In genomic region chr6:37058084-37058586, GRCh38 we compare ENCODE assay signal across 1 cellular context.
TF ChIP-seq lines count a peak whose summit lies in the region.

No MANE protein-coding gene starts in this region.

TF ChIP-seq in H1, 55 proteins besides CTCF, POLR2A, EP300 and RAD21 (continued from another document):
- TF ChIP-seq ATF2 (IDR thresholded peaks at IDR 0.05; ENCODE audit: low read length): no peak
- TF ChIP-seq NANOG (IDR thresholded peaks at IDR 0.05; ENCODE audit: insufficient read depth, low read depth, low read length, poor library complexity, severe bottlenecking): no peak
- TF ChIP-seq HDAC6 (IDR thresholded peaks at IDR 0.05; ENCODE audit: low read depth, low read length): no peak
- no peak for TF ChIP-seq SP4 (IDR thresholded peaks at IDR 0.05; ENCODE audit: low read length)
- no peak for TF ChIP-seq TBP (IDR thresholded peaks at IDR 0.05; ENCODE audit: low read depth, low read length)
- no peak for TF ChIP-seq KDM4A (IDR thresholded peaks at IDR 0.05; ENCODE audit: low read depth, low read length, severe bottlenecking)
- no peak for TF ChIP-seq BCL11A (IDR thresholded peaks at IDR 0.05; ENCODE audit: low read depth in 2 of 2, low read length in 2 of 2)
